ENCODE assay signal across 1 cellular context in the genomic region with DNA sequence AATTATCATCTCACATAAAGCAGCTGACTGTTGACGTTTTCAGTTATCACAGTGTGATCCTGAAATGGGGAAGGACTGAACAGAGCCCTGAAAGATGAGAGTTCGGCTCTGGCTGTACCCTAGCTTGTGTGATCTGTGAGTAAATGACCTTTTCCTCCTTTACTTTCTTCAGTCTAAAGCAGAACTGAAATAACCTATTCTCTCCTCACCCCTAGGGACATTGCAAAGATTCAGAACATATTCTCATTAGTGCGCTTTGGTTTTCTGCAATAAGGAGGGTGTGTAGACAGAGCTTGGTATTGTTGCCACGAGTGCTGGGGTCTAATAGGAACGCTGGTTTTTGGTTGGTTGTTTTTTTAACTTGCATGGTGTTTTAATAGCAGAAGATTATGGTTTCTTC.
TF ChIP-seq lines count a peak whose summit lies in the region.

No MANE protein-coding gene starts in this region.

TF ChIP-seq in GM23338, 12 proteins besides CTCF, POLR2A, EP300 and RAD21 (continued from another document):
- TF ChIP-seq ZNF462 (CRISPR knock-in tag; IDR thresholded peaks at IDR 0.05) (no peak), JUNB (IDR thresholded peaks at IDR 0.05; ENCODE audit: unreplicated experiment) (no peak), CREB1 (CRISPR knock-in tag; IDR thresholded peaks at IDR 0.05; ENCODE audit: low read depth) (no peak)
